Comparison of ENCODE assay signal across 8 cellular contexts in genomic region chr17:76384222-76384986, GRCh38. TPM values are rescaled to one million over a fixed set of nuclear protein-coding genes. Genes with fewer than 3 reads are reported as not detected.
DNase-seq lines count a peak whose midpoint lies in the region; ATAC-seq and TF ChIP-seq lines count a peak whose summit lies in the region.

TSS of gene SPHK1 (plus strand) at chr17:76384609. CDS start at chr17:76385645, 1,036 bp downstream.

- H3K36me3 ChIP-seq in kidney epithelial cell (ENCODE audit: control insufficient read depth, insufficient read depth, low read length): no peaks in the 10 kb centered on the region

- DNase-seq in DMS114 treated with DMSO at 0.1 percent for 48 hours (lab: John Stamatoyannopoulos, UW; ENCODE audit: unreplicated experiment): peak; percentile 43
- no peak for DNase-seq in LNCaP clone FGC (ENCODE audit: low read depth)
- peak; percentile 31 to 33 for DNase-seq in central memory CD8-positive, alpha-beta T cell (ENCODE audit: low spot score in 2 of 2)
- DNase-seq in kidney epithelial cell (ENCODE audit: low read depth): no peak
- peak; percentile 69 to 82 for DNase-seq in stimulated activated CD4-positive, alpha-beta T cell treated with anti-CD3 and anti-CD28 coated beads, Interleukin-2, amount 100 ng/mL, for 24 hours
- DNase-seq in OCI-M2 (lab: John Stamatoyannopoulos, UW; ENCODE audit: unreplicated experiment): no peak

- H3K27ac Mint-ChIP-seq in central memory CD8-positive, alpha-beta T cell (ENCODE audit: low read depth): peak within 1 kb of the TSS; percentile 88

- H3K27me3 Mint-ChIP-seq in central memory CD8-positive, alpha-beta T cell: no peaks in the 10 kb centered on the region

- no peaks in the 10 kb centered on the region for H3K27me3 ChIP-seq in kidney epithelial cell (ENCODE audit: control insufficient read depth, insufficient read depth, low read length)

- H3K36me3 Mint-ChIP-seq in central memory CD8-positive, alpha-beta T cell (ENCODE audit: insufficient read depth): peaks cover 6% of the 10 kb centered on the region

- H3K4me1 Mint-ChIP-seq in central memory CD8-positive, alpha-beta T cell: peaks cover 10% of the 10 kb centered on the region

- peak within 1 kb of the TSS; percentile 90 for H3K4me3 Mint-ChIP-seq in central memory CD8-positive, alpha-beta T cell

- ATAC-seq in GM21528 (IDR thresholded peaks at IDR 0.05; ENCODE audit: low FRiP score, unreplicated experiment): peak; percentile 46
- peak; percentile 47 for ATAC-seq in central memory CD8-positive, alpha-beta T cell (replicated peaks; ENCODE audit: extremely low read depth, poor library complexity, severe bottlenecking)

- H3K9me3 Mint-ChIP-seq in central memory CD8-positive, alpha-beta T cell: no peaks in the 10 kb centered on the region

- H3K4me3 ChIP-seq in LNCaP clone FGC (ENCODE audit: low read depth, low read length): peak within 1 kb of the TSS; percentile 56
- peak within 1 kb of the TSS; percentile 70 for H3K4me3 ChIP-seq in WI38 (ENCODE audit: low read depth, low read length)
- H3K4me3 ChIP-seq in kidney epithelial cell (ENCODE audit: low read depth, low read length): peak within 1 kb of the TSS; percentile 51

- TF ChIP-seq CTCF in LNCaP clone FGC (IDR thresholded peaks at IDR 0.05; ENCODE audit: control insufficient read depth, extremely low read depth, insufficient read depth) (no peak), WI38 (IDR thresholded peaks at IDR 0.05; ENCODE audit: low read depth, low read length) (no peak), kidney epithelial cell (IDR thresholded peaks at IDR 0.05; ENCODE audit: insufficient read depth, low read length, poor library complexity, severe bottlenecking) (no peak)

RNA-seq across cellular contexts. Expression of gene SPHK1, which starts in this region (rescaled TPM):
- total RNA-seq in kidney epithelial cell: 159 and 165 TPM in 2 replicates

Comparison
In these comparisons a context has a peak if more than half of its experiments do, and no peak if none do; other contexts are left out.
1. DNase-seq: peak in DMS114 treated with DMSO at 0.1 percent for 48 hours (single experiment), central memory CD8-positive, alpha-beta T cell (2 of 2) and stimulated activated CD4-positive, alpha-beta T cell treated with anti-CD3 and anti-CD28 coated beads, Interleukin-2, amount 100 ng/mL, for 24 hours (2 of 2); none in LNCaP clone FGC (single experiment), kidney epithelial cell (single experiment) and OCI-M2 (single experiment).
2. Peak in every context shown above with its lines, with median percentiles within 50 percentile points of each other: H3K4me3 ChIP-seq.